9 cellular contexts compared by ENCODE assay signal in genomic region chr4:101306225-101306624, GRCh38. TPM values are rescaled to one million over a fixed set of nuclear protein-coding genes. Genes with fewer than 3 reads are reported as not detected.
DNase-seq lines count a peak whose midpoint lies in the region; ATAC-seq and TF ChIP-seq lines count a peak whose summit lies in the region.
"Had no signal": no experiment of that assay in that cellular context is flagged by ENCODE, and none has a peak within 500 bp of the region (broad histone marks: within the 10 kb centered on the region; RNA-seq: fewer than 3 reads in every experiment).

No MANE protein-coding gene starts in this region.

- H3K4me1 Mint-ChIP-seq in natural killer cell treated with Interleukin-12 subunit alpha and Interleukin-12 subunit beta and Interleukin-15 and Interleukin-18, amount 100 ng/mL, for 72 hours (ENCODE audit: low read depth in 2 of 2): peaks cover 21 to 31% of the 10 kb centered on the region in 2 donors

- peak; percentile 56 for ATAC-seq in GM18873 (IDR thresholded peaks at IDR 0.05; ENCODE audit: low FRiP score, unreplicated experiment)
- peak; percentile 84 for ATAC-seq in HG02623 (IDR thresholded peaks at IDR 0.05; ENCODE audit: unreplicated experiment)
- no peak for ATAC-seq in natural killer cell treated with Interleukin-12 subunit alpha and Interleukin-12 subunit beta and Interleukin-15 and Interleukin-18, amount 100 ng/mL, for 72 hours
- ATAC-seq in left colon: no peak

- intact Hi-C loops in left colon (cut with DNase I, micrococcal nuclease): no loop called here

- no peaks in the 10 kb centered on the region for H3K36me3 Mint-ChIP-seq in natural killer cell treated with Interleukin-12 subunit alpha and Interleukin-12 subunit beta and Interleukin-15 and Interleukin-18, amount 100 ng/mL, for 72 hours
- H3K36me3 Mint-ChIP-seq: activated naive CD4-positive, alpha-beta T cell treated with anti-CD3 and anti-CD28 coated beads, Interleukin-2, amount 50 U/mL, for 24 hours had no signal

- TF ChIP-seq CTCF in GM10266 (IDR thresholded peaks at IDR 0.05; ENCODE audit: control insufficient read depth, insufficient read depth, low read depth, missing control alignments): no peak

- H3K27me3 Mint-ChIP-seq in natural killer cell treated with Interleukin-12 subunit alpha and Interleukin-12 subunit beta and Interleukin-15 and Interleukin-18, amount 100 ng/mL, for 72 hours: no peaks in the 10 kb centered on the region
- H3K27me3 Mint-ChIP-seq: activated naive CD4-positive, alpha-beta T cell treated with anti-CD3 and anti-CD28 coated beads, Interleukin-2, amount 50 U/mL, for 24 hours had no signal

- peak overlapping the region; percentile 3 to 73 for H3K27ac Mint-ChIP-seq in natural killer cell treated with Interleukin-12 subunit alpha and Interleukin-12 subunit beta and Interleukin-15 and Interleukin-18, amount 100 ng/mL, for 72 hours
- H3K27ac Mint-ChIP-seq: activated naive CD4-positive, alpha-beta T cell treated with anti-CD3 and anti-CD28 coated beads, Interleukin-2, amount 50 U/mL, for 24 hours had no signal

- no peaks in the 10 kb centered on the region for H3K9me3 Mint-ChIP-seq in natural killer cell treated with Interleukin-12 subunit alpha and Interleukin-12 subunit beta and Interleukin-15 and Interleukin-18, amount 100 ng/mL, for 72 hours
- H3K9me3 Mint-ChIP-seq: activated naive CD4-positive, alpha-beta T cell treated with anti-CD3 and anti-CD28 coated beads, Interleukin-2, amount 50 U/mL, for 24 hours had no signal

- DNase-seq in RPMI8226: peak; percentile 53
- DNase-seq in natural killer cell treated with Interleukin-12 subunit alpha and Interleukin-12 subunit beta and Interleukin-15 and Interleukin-18, amount 100 ng/mL, for 72 hours (ENCODE audit: low spot score): no peak
- no peak for DNase-seq in GM10266 (ENCODE audit: extremely low spot score)
- no peak for DNase-seq in left colon
- DNase-seq in NCI-H2227 treated with DMSO at 0.1 percent for 48 hours (lab: John Stamatoyannopoulos, UW): no peak
- DNase-seq in NCI-H1417 (lab: John Stamatoyannopoulos, UW): no peak

- peak overlapping the region; percentile 71 for H3K4me3 Mint-ChIP-seq in natural killer cell treated with Interleukin-12 subunit alpha and Interleukin-12 subunit beta and Interleukin-15 and Interleukin-18, amount 100 ng/mL, for 72 hours
- H3K4me3 Mint-ChIP-seq: activated naive CD4-positive, alpha-beta T cell treated with anti-CD3 and anti-CD28 coated beads, Interleukin-2, amount 50 U/mL, for 24 hours had no signal

RNA-seq across cellular contexts. Expression of gene PPP3CA, which starts 41.1 kb away (rescaled TPM):
- 10 to 100 TPM; 42.6 to 50.2 TPM for total RNA-seq in natural killer cell treated with Interleukin-12 subunit alpha and Interleukin-12 subunit beta and Interleukin-15 and Interleukin-18, amount 100 ng/mL, for 72 hours
- 10 to 100 TPM; 38.0 to 59.5 TPM for total RNA-seq in left colon

Comparison
In these comparisons a context has a peak if more than half of its experiments do, and no peak if none do; other contexts are left out.
1. ATAC-seq: peak in GM18873 (single experiment) and HG02623 (single experiment); none in natural killer cell treated with Interleukin-12 subunit alpha and Interleukin-12 subunit beta and Interleukin-15 and Interleukin-18, amount 100 ng/mL, for 72 hours (0 of 2) and left colon (single experiment).